8 cellular contexts compared by ENCODE assay signal in genomic region chr9:99235874-99236627, GRCh38. TPM values are rescaled to one million over a fixed set of nuclear protein-coding genes. Genes with fewer than 3 reads are reported as not detected.
DNase-seq lines count a peak whose midpoint lies in the region; ATAC-seq lines count a peak whose summit lies in the region.

No MANE protein-coding gene starts in this region.

- no peaks in the 10 kb centered on the region for H3K27me3 Mint-ChIP-seq in effector memory CD8-positive, alpha-beta T cell

- H3K36me3 Mint-ChIP-seq in effector memory CD8-positive, alpha-beta T cell (ENCODE audit: insufficient read depth) = peaks cover 32% of the 10 kb centered on the region

- no peak for DNase-seq in effector memory CD8-positive, alpha-beta T cell
- no peak for DNase-seq in NCI-H2081 (lab: John Stamatoyannopoulos, UW)
- no peak for DNase-seq in SK-N-DZ (ENCODE audit: low spot score)
- no peak for DNase-seq in Kasumi-1 (lab: John Stamatoyannopoulos, UW)
- no peak for DNase-seq in activated CD8-positive, alpha-beta memory T cell treated with anti-CD3 and anti-CD28 coated beads, Interleukin-2, amount 50 U/mL, for 4 hours

- H3K27ac Mint-ChIP-seq in effector memory CD8-positive, alpha-beta T cell = peak overlapping the region; percentile 53 to 70

- peak; percentile 96 for ATAC-seq in GM18502 (IDR thresholded peaks at IDR 0.05; ENCODE audit: poor library complexity, unreplicated experiment)
- peak; percentile 95 for ATAC-seq in GM21360 (IDR thresholded peaks at IDR 0.05; ENCODE audit: unreplicated experiment)
- peak; percentile 86 for ATAC-seq in HG03196 (IDR thresholded peaks at IDR 0.05; ENCODE audit: unreplicated experiment)
- ATAC-seq in effector memory CD8-positive, alpha-beta T cell (replicated peaks) = peak; percentile 69

- H3K9me3 Mint-ChIP-seq in effector memory CD8-positive, alpha-beta T cell = no peaks in the 10 kb centered on the region

- no peak overlapping the region for H3K4me3 Mint-ChIP-seq in effector memory CD8-positive, alpha-beta T cell

- peaks cover 0 to 10% of the 10 kb centered on the region in 2 donors for H3K4me1 Mint-ChIP-seq in effector memory CD8-positive, alpha-beta T cell (ENCODE audit: low read depth in 2 of 2)

RNA-seq across cellular contexts. Expression of gene SEC61B, which starts 14.0 kb away (rescaled TPM):
- 69.1 and 123 TPM in 2 replicates for polyA plus RNA-seq in SK-N-DZ (2014; cell fraction: cytosol; rRNA removed)
- 48.6 and 81.7 TPM in 2 replicates for polyA plus RNA-seq in SK-N-DZ (2014; cell fraction: nucleus; rRNA removed)

RNA-seq across cellular contexts. Expression of gene ALG2, which starts 14.3 kb away (rescaled TPM):
- 17.6 and 17.8 TPM in 2 replicates for polyA plus RNA-seq in SK-N-DZ (2014; cell fraction: cytosol; rRNA removed)
- polyA plus RNA-seq in SK-N-DZ (2014; cell fraction: nucleus; rRNA removed) = 11.7 and 14.0 TPM in 2 replicates
